10 cellular contexts compared by ENCODE assay signal in the genomic region with DNA sequence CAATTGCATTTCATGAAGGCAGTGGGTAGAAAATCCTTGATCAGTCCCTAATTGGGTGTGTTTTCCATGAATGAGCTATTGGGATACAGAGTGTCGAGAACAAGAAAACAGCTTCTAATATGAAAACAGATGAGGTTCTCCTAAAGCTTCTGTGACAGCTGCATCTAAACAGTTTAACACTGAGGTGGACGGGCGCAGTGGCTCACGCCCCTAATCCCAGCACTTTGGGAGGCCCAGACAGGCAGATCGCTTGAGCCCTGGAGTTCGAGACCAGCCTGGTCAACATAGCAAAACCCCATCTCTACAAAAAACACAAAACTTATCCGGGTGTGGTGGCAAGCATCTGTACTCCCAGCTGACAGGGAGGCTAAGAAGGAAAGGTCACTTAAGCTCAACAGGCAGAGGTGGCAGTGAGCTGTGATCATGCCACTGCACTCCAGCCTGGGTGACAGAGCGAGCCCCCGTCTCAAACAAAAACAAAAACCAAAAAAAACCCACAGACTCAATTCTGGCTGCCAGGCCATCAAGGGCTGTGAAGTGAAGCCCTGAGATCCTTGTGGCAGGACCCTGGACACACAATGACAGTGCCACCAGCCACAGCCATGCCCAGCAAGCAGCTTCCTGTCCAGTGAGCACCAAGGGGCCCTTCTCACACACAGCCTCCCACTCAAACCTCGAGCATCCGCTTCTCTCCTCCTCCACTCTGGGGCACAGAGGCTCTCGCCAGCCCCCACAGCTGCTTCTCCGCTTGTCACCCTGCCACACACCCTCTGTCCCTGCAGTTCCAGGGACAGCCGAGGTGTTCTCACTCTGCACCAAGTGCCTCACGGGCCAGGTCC. TPM values are rescaled to one million over a fixed set of nuclear protein-coding genes. Genes with fewer than 3 reads are reported as not detected.
DNase-seq lines count a peak whose midpoint lies in the region; ATAC-seq and TF ChIP-seq lines count a peak whose summit lies in the region.
"Had no signal": no experiment of that assay in that cellular context is flagged by ENCODE, and none has a peak within 500 bp of the region (broad histone marks: within the 10 kb centered on the region; RNA-seq: fewer than 3 reads in every experiment).

No MANE protein-coding gene starts in this region.

- H3K9me3 ChIP-seq in esophagus squamous epithelium (no peaks in the 10 kb centered on the region), hepatocyte (ENCODE audit: low read depth) (no peaks in the 10 kb centered on the region)
- H3K9me3 ChIP-seq: heart left ventricle, mucosa of descending colon had no signal

- H3K36me3 Mint-ChIP-seq in activated T-cell treated with anti-CD3 and anti-CD28 coated beads, Interleukin-2, amount 50 U/mL, for 24 hours (ENCODE audit: low read depth), result peaks cover 17% of the 10 kb centered on the region
- no peaks in the 10 kb centered on the region for H3K36me3 Mint-ChIP-seq in WTC11

- 61 to 74% methylated on average over 9 to 12 of the region's 15 CpGs for WGBS in esophagus squamous epithelium, 2 donors
- 82% methylated on average over 15 of the region's 15 CpGs for WGBS in hepatocyte (ENCODE audit: low lambda C conversion rate, missing lambda C conversion rate)

- ATAC-seq in WTC11 (no peak), HG02870 (IDR thresholded peaks at IDR 0.05; ENCODE audit: unreplicated experiment) (no peak)
- ATAC-seq: mucosa of descending colon had no signal

- H3K4me1 Mint-ChIP-seq in activated T-cell treated with anti-CD3 and anti-CD28 coated beads, Interleukin-2, amount 50 U/mL, for 24 hours (ENCODE audit: low read depth), result peaks cover 94% of the 10 kb centered on the region
- H3K4me1 Mint-ChIP-seq in WTC11, result peaks cover 82% of the 10 kb centered on the region

- peak overlapping the region; percentile 89 for H3K27ac Mint-ChIP-seq in activated T-cell treated with anti-CD3 and anti-CD28 coated beads, Interleukin-2, amount 50 U/mL, for 24 hours
- peak overlapping the region; percentile 90 for H3K27ac Mint-ChIP-seq in WTC11

- peaks cover 53 to 100% (median 70%) of the 10 kb centered on the region in 3 donors for H3K4me1 ChIP-seq in esophagus squamous epithelium
- H3K4me1 ChIP-seq in hepatocyte (ENCODE audit: insufficient read depth), result peaks cover 47% of the 10 kb centered on the region

- H3K4me2 ChIP-seq in hepatocyte, result no peak overlapping the region

- no peak overlapping the region for H2AFZ ChIP-seq in hepatocyte

- TF ChIP-seq CTCF in WTC11 (IDR thresholded peaks at IDR 0.05) (no peak), esophagus squamous epithelium (IDR thresholded peaks at IDR 0.05) (no peak), hepatocyte (IDR thresholded peaks at IDR 0.05; ENCODE audit: poor library complexity) (no peak)

- H3K27me3 ChIP-seq in esophagus squamous epithelium, result no peaks in the 10 kb centered on the region
- H3K27me3 ChIP-seq in hepatocyte, result no peaks in the 10 kb centered on the region
- H3K27me3 ChIP-seq: heart left ventricle had no signal

- peak; percentile 53 for DNase-seq in activated T-cell treated with anti-CD3 and anti-CD28 coated beads, Interleukin-2, amount 50 U/mL, for 24 hours
- no peak for DNase-seq in activated T-cell treated with anti-CD3 and anti-CD28 coated beads, Interleukin-2, amount 50 U/mL, for 1 hour
- DNase-seq in WTC11 (ENCODE audit: low spot score), result no peak
- no peak for DNase-seq in esophagus squamous epithelium (lab: John Stamatoyannopoulos, UW)
- DNase-seq in stimulated activated CD8-positive, alpha-beta memory T cell treated with anti-CD3 and anti-CD28 coated beads, Interleukin-4, amount 100 ng/mL, for 48 hours, result peak; percentile 51
- no peak for DNase-seq in hepatocyte (ENCODE audit: low spot score)
- no peak for DNase-seq in mesenteric fat pad (ENCODE audit: low spot score)

- POLR2A ChIA-PET in WTC11 (lab: Charles Lee), result no interaction called here

- H3K36me3 ChIP-seq in esophagus squamous epithelium, result no peaks in the 10 kb centered on the region
- H3K36me3 ChIP-seq in hepatocyte (replicated peaks; ENCODE audit: insufficient read depth, low read depth), result no peaks in the 10 kb centered on the region
- H3K36me3 ChIP-seq: heart left ventricle had no signal

- no peak for TF ChIP-seq POLR2A in esophagus squamous epithelium (IDR thresholded peaks at IDR 0.05)

- peaks cover 100% of the 10 kb centered on the region for H4K20me1 ChIP-seq in hepatocyte (ENCODE audit: insufficient read depth, poor library complexity, severe bottlenecking)

- H3K79me2 ChIP-seq in hepatocyte, result peaks cover 100% of the 10 kb centered on the region

- CTCF ChIA-PET in WTC11 (lab: Charles Lee), result interaction anchor here (0.9 to 1.1 kb wide), 3 partner anchors 89 to 153 kb away, joined by 4 to 5 read pairs (median 4); no protein-coding TSS in a partner anchor

- peak overlapping the region in 3 of 4 donors; percentile 11 to 80 (median 47) for H3K27ac ChIP-seq in esophagus squamous epithelium
- no peak overlapping the region for H3K27ac ChIP-seq in hepatocyte

- no peaks in the 10 kb centered on the region for H3K9me2 ChIP-seq in hepatocyte (replicated peaks; ENCODE audit: insufficient read depth)

- no peak overlapping the region for H3K4me3 ChIP-seq in esophagus squamous epithelium
- H3K4me3 ChIP-seq in hepatocyte, result no peak overlapping the region
- H3K4me3 ChIP-seq: heart left ventricle, mucosa of descending colon had no signal

- intact Hi-C loops in esophagus squamous epithelium (cut with DNase I), result no loop called here

- peak overlapping the region; percentile 57 for H3K4me3 Mint-ChIP-seq in activated T-cell treated with anti-CD3 and anti-CD28 coated beads, Interleukin-2, amount 50 U/mL, for 24 hours
- H3K4me3 Mint-ChIP-seq in WTC11, result no peak overlapping the region

- H3K9me3 Mint-ChIP-seq in activated T-cell treated with anti-CD3 and anti-CD28 coated beads, Interleukin-2, amount 50 U/mL, for 24 hours, result no peaks in the 10 kb centered on the region
- H3K9me3 Mint-ChIP-seq in WTC11, result no peaks in the 10 kb centered on the region

- no peaks in the 10 kb centered on the region for H3K27me3 Mint-ChIP-seq in activated T-cell treated with anti-CD3 and anti-CD28 coated beads, Interleukin-2, amount 50 U/mL, for 24 hours
- H3K27me3 Mint-ChIP-seq in WTC11 (ENCODE audit: low read depth), result no peaks in the 10 kb centered on the region

TF ChIP-seq in WTC11, 78 proteins besides CTCF, POLR2A, EP300 and RAD21 (continues in another document):
- TF ChIP-seq EMX1 (CRISPR knock-in tag; IDR thresholded peaks at IDR 0.05) (no peak), ZNF232 (CRISPR knock-in tag; IDR thresholded peaks at IDR 0.05) (no peak)
- TF ChIP-seq, protein P1, sequence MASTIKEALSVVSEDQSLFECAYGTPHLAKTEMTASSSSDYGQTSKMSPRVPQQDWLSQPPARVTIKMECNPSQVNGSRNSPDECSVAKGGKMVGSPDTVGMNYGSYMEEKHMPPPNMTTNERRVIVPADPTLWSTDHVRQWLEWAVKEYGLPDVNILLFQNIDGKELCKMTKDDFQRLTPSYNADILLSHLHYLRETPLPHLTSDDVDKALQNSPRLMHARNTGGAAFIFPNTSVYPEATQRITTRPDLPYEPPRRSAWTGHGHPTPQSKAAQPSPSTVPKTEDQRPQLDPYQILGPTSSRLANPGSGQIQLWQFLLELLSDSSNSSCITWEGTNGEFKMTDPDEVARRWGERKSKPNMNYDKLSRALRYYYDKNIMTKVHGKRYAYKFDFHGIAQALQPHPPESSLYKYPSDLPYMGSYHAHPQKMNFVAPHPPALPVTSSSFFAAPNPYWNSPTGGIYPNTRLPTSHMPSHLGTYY (CRISPR knock-in tag; IDR thresholded peaks at IDR 0.05), result no peak
- TF ChIP-seq, protein P2, sequence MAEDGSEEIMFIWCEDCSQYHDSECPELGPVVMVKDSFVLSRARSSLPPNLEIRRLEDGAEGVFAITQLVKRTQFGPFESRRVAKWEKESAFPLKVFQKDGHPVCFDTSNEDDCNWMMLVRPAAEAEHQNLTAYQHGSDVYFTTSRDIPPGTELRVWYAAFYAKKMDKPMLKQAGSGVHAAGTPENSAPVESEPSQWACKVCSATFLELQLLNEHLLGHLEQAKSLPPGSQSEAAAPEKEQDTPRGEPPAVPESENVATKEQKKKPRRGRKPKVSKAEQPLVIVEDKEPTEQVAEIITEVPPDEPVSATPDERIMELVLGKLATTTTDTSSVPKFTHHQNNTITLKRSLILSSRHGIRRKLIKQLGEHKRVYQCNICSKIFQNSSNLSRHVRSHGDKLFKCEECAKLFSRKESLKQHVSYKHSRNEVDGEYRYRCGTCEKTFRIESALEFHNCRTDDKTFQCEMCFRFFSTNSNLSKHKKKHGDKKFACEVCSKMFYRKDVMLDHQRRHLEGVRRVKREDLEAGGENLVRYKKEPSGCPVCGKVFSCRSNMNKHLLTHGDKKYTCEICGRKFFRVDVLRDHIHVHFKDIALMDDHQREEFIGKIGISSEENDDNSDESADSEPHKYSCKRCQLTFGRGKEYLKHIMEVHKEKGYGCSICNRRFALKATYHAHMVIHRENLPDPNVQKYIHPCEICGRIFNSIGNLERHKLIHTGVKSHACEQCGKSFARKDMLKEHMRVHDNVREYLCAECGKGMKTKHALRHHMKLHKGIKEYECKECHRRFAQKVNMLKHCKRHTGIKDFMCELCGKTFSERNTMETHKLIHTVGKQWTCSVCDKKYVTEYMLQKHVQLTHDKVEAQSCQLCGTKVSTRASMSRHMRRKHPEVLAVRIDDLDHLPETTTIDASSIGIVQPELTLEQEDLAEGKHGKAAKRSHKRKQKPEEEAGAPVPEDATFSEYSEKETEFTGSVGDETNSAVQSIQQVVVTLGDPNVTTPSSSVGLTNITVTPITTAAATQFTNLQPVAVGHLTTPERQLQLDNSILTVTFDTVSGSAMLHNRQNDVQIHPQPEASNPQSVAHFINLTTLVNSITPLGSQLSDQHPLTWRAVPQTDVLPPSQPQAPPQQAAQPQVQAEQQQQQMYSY (CRISPR knock-in tag; IDR thresholded peaks at IDR 0.05), result no peak
- TF ChIP-seq, protein P3, sequence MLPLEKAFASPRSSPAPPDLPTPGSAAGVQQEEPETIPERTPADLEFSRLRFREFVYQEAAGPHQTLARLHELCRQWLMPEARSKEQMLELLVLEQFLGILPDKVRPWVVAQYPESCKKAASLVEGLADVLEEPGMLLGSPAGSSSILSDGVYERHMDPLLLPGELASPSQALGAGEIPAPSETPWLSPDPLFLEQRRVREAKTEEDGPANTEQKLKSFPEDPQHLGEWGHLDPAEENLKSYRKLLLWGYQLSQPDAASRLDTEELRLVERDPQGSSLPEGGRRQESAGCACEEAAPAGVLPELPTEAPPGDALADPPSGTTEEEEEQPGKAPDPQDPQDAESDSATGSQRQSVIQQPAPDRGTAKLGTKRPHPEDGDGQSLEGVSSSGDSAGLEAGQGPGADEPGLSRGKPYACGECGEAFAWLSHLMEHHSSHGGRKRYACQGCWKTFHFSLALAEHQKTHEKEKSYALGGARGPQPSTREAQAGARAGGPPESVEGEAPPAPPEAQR (CRISPR knock-in tag; IDR thresholded peaks at IDR 0.05), result no peak

RNA-seq across cellular contexts. Expression of a gene that starts 44.0 kb away (rescaled TPM):
- total RNA-seq in WTC11 (2021) (142 to 184 TPM (median 146 TPM) in 3 replicates), esophagus squamous epithelium (10 to 100 TPM; 51.0 to 72.7 (median 66.9) TPM), hepatocyte (48.7 and 50.6 TPM in 2 replicates), mesenteric fat pad (120 TPM)
- 130 and 135 TPM in 2 replicates for polyA plus RNA-seq in hepatocyte

Comparison
In these comparisons a context has a peak if more than half of its experiments do, and no peak if none do; other contexts are left out.
1. DNase-seq: peak in activated T-cell treated with anti-CD3 and anti-CD28 coated beads, Interleukin-2, amount 50 U/mL, for 24 hours (single experiment) and stimulated activated CD8-positive, alpha-beta memory T cell treated with anti-CD3 and anti-CD28 coated beads, Interleukin-4, amount 100 ng/mL, for 48 hours (single experiment); none in activated T-cell treated with anti-CD3 and anti-CD28 coated beads, Interleukin-2, amount 50 U/mL, for 1 hour (single experiment), WTC11 (single experiment), esophagus squamous epithelium (single experiment), hepatocyte (single experiment) and mesenteric fat pad (single experiment).